In the genomic region with DNA sequence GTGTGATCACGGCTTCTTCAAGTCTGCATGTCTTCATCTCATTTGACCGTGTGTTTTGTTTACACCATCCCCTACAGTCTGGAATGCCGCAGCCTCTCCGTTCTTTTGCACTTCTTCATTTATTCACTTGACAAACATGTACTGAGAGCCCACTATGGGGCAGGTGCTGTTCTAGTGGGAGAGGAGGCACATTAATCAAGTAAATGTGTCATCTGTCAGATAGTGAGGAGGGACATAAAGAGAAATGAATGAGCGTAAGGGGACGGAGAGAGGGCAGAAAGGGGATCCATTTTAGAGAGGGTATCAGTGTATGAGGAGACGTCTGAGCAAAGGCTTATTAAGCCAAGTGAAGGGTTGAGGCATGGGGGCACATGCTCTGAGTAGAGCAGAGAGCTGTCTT, we compare ENCODE assay signal across 20 cellular contexts. TPM values are rescaled to one million over a fixed set of nuclear protein-coding genes. Genes with fewer than 3 reads are reported as not detected.
"Had no signal": no experiment of that assay in that cellular context is flagged by ENCODE, and none has a peak within 500 bp of the region (broad histone marks: within the 10 kb centered on the region; RNA-seq: fewer than 3 reads in every experiment).

No MANE protein-coding gene starts in this region.

- FAIRE-seq: HepG2, RCC 7860 had no signal

- H3K4me3 ChIP-seq: SJSA1, SK-N-MC had no signal

- H3K36me3 ChIP-seq: SJSA1 had no signal

- H3K4me2 ChIP-seq: KMS-11 had no signal

- H3K9me3 ChIP-seq: SJSA1 had no signal

- H3K27ac ChIP-seq: HL-60, KMS-11, SJSA1, SK-N-MC had no signal

- H3K4me1 ChIP-seq: SJSA1 had no signal

- H3K9ac ChIP-seq: KMS-11 had no signal

- DNase-seq: IMR-90, Kasumi-1, MM.1S, NCI-H1105 treated with DMSO at 0.1 percent for 48 hours, NCI-H1436 treated with DMSO at 0.1 percent for 48 hours, NCI-H1694, NCI-H187 treated with DMSO at 0.1 percent for 48 hours, NCI-H2171 treated with DMSO at 0.1 percent for 48 hours, NCI-H446 treated with DMSO at 0.1 percent for 48 hours, NCI-H526, Right ventricle myocardium superior, RPMI8226, SIG-M5 had no signal

RNA-seq across cellular contexts. Expression of a gene that starts 54.0 kb away (rescaled TPM):
- total RNA-seq: HepG2, IMR-90, M059J, SJSA1 had no signal
- polyA plus RNA-seq: HepG2 had no signal
